In the genomic region with DNA sequence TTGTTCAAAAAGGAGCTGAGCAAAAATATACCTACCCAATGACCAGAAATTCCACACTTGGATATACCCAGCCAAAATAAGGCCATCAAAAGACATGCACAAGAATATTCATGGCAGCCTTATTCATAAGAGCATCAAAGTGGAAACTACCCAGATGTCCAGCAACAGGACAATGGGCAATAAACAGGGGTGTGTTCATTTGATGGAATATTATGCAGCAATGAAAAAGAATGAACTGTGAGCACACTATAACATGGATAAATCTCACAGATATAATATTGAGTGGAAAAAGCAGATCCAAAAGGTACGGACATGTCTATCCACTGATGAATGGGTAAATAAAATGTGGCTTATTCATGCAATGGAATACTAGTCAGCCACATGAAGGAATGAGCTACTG, we compare ENCODE assay signal across 2 cellular contexts.
TF ChIP-seq lines count a peak whose summit lies in the region.

No MANE protein-coding gene starts in this region.

TF ChIP-seq in HEK293, 187 proteins besides CTCF, POLR2A, EP300 and RAD21 (continued from another document):
- TF ChIP-seq, protein P1, sequence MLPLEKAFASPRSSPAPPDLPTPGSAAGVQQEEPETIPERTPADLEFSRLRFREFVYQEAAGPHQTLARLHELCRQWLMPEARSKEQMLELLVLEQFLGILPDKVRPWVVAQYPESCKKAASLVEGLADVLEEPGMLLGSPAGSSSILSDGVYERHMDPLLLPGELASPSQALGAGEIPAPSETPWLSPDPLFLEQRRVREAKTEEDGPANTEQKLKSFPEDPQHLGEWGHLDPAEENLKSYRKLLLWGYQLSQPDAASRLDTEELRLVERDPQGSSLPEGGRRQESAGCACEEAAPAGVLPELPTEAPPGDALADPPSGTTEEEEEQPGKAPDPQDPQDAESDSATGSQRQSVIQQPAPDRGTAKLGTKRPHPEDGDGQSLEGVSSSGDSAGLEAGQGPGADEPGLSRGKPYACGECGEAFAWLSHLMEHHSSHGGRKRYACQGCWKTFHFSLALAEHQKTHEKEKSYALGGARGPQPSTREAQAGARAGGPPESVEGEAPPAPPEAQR (tag by site-specific recombination; IDR thresholded peaks at IDR 0.05), result no peak
- no peak for TF ChIP-seq ZNF791 (tag by site-specific recombination; IDR thresholded peaks at IDR 0.05)
- TF ChIP-seq, protein P2, sequence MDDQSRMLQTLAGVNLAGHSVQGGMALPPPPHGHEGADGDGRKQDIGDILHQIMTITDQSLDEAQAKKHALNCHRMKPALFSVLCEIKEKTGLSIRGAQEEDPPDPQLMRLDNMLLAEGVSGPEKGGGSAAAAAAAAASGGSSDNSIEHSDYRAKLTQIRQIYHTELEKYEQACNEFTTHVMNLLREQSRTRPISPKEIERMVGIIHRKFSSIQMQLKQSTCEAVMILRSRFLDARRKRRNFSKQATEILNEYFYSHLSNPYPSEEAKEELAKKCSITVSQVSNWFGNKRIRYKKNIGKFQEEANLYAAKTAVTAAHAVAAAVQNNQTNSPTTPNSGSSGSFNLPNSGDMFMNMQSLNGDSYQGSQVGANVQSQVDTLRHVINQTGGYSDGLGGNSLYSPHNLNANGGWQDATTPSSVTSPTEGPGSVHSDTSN (CRISPR knock-in tag; IDR thresholded peaks at IDR 0.05), result no peak
TF ChIP-seq in HEK293: peak in this region for 1.

TF ChIP-seq in K562, 482 proteins besides CTCF, POLR2A, EP300 and RAD21 (continued from another document):
- TF ChIP-seq ZNF146 (CRISPR knock-in tag; IDR thresholded peaks at IDR 0.05; ENCODE audit: unreplicated experiment) (peak; percentile 79), GTF2E2 (tag; IDR thresholded peaks at IDR 0.05) (no peak), STAT5B (CRISPR knock-in tag; IDR thresholded peaks at IDR 0.05) (no peak)
- TF ChIP-seq, protein P3, sequence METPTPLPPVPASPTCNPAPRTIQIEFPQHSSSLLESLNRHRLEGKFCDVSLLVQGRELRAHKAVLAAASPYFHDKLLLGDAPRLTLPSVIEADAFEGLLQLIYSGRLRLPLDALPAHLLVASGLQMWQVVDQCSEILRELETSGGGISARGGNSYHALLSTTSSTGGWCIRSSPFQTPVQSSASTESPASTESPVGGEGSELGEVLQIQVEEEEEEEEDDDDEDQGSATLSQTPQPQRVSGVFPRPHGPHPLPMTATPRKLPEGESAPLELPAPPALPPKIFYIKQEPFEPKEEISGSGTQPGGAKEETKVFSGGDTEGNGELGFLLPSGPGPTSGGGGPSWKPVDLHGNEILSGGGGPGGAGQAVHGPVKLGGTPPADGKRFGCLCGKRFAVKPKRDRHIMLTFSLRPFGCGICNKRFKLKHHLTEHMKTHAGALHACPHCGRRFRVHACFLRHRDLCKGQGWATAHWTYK (CRISPR knock-in tag; IDR thresholded peaks at IDR 0.05), result no peak
